ENCODE assay signal across 19 cellular contexts in genomic region chrX:131063613-131064012, GRCh38. TPM values are rescaled to one million over a fixed set of nuclear protein-coding genes. Genes with fewer than 3 reads are reported as not detected.
DNase-seq lines count a peak whose midpoint lies in the region; ATAC-seq and TF ChIP-seq lines count a peak whose summit lies in the region.
"Had no signal": no experiment of that assay in that cellular context is flagged by ENCODE, and none has a peak within 500 bp of the region (broad histone marks: within the 10 kb centered on the region; RNA-seq: fewer than 3 reads in every experiment).

No MANE protein-coding gene starts in this region.

- ATAC-seq in stimulated activated effector memory CD8-positive, alpha-beta T cell treated with anti-CD3 and anti-CD28 coated beads, Interleukin-12 subunit alpha, Interleukin-12 subunit beta, amount 100 ng/mL, for 72 hours: no peak
- ATAC-seq: left colon had no signal

- H3K36me3 Mint-ChIP-seq in nephron progenitor cell (ENCODE audit: low read depth) (no peaks in the 10 kb centered on the region), Calu3 (ENCODE audit: insufficient read depth, unreplicated experiment) (no peaks in the 10 kb centered on the region)
- no peaks in the 10 kb centered on the region for H3K36me3 Mint-ChIP-seq in stimulated activated effector memory CD8-positive, alpha-beta T cell treated with anti-CD3 and anti-CD28 coated beads, Interleukin-12 subunit alpha, Interleukin-12 subunit beta, amount 100 ng/mL, for 72 hours

- H3K27ac Mint-ChIP-seq in nephron progenitor cell: no peak overlapping the region
- no peak overlapping the region for H3K27ac Mint-ChIP-seq in Calu3 (ENCODE audit: unreplicated experiment)
- H3K27ac Mint-ChIP-seq in stimulated activated effector memory CD8-positive, alpha-beta T cell treated with anti-CD3 and anti-CD28 coated beads, Interleukin-12 subunit alpha, Interleukin-12 subunit beta, amount 100 ng/mL, for 72 hours: no peak overlapping the region

- peaks cover 17% of the 10 kb centered on the region for H3K4me1 Mint-ChIP-seq in nephron progenitor cell
- no peaks in the 10 kb centered on the region for H3K4me1 Mint-ChIP-seq in Calu3 (ENCODE audit: low read depth, unreplicated experiment)
- no peaks in the 10 kb centered on the region for H3K4me1 Mint-ChIP-seq in stimulated activated effector memory CD8-positive, alpha-beta T cell treated with anti-CD3 and anti-CD28 coated beads, Interleukin-12 subunit alpha, Interleukin-12 subunit beta, amount 100 ng/mL, for 72 hours

- TF ChIP-seq CTCF in GM12864 (IDR thresholded peaks at IDR 0.05; ENCODE audit: low read depth, low read length, missing control alignments): peak; percentile 26
- TF ChIP-seq CTCF in nephron progenitor cell (IDR thresholded peaks at IDR 0.05): peak; percentile 65
- no peak for TF ChIP-seq CTCF in Calu3 (IDR thresholded peaks at IDR 0.05; ENCODE audit: unreplicated experiment)

- no TSS peak for BruUV-seq in Calu3 (replicated peaks; lab: Mats Ljungman, UMichigan)

- H3K4me3 ChIP-seq in GM12864 (ENCODE audit: low read depth, low read length): no peak overlapping the region
- H3K4me3 ChIP-seq: sigmoid colon, SJSA1 had no signal

- in situ Hi-C loops in SK-MEL-5 (cut with HindIII; ENCODE audit: low pct_unique_long_range_greater_than_20kb, low sequenced_read_pairs): no loop called here

- H3K4me3 Mint-ChIP-seq in nephron progenitor cell: no peak overlapping the region
- no peak overlapping the region for H3K4me3 Mint-ChIP-seq in Calu3 (ENCODE audit: low read depth, unreplicated experiment)
- H3K4me3 Mint-ChIP-seq in stimulated activated effector memory CD8-positive, alpha-beta T cell treated with anti-CD3 and anti-CD28 coated beads, Interleukin-12 subunit alpha, Interleukin-12 subunit beta, amount 100 ng/mL, for 72 hours: no peak overlapping the region

- CTCF ChIA-PET in HEK293T (lab: Yijun Ruan, JAX): interaction anchor here (0.8 kb wide), 1 partner anchor 215 kb away, joined by 3 read pairs; no protein-coding TSS in a partner anchor
- CTCF ChIA-PET in Calu3 (lab: Charles Lee): interaction anchor here (0.7 kb wide), 1 partner anchor 163 kb away, joined by 3 read pairs; no protein-coding TSS in a partner anchor

- POLR2A ChIA-PET in HEK293T (lab: Yijun Ruan, JAX): no interaction called here

- H3K9me3 Mint-ChIP-seq in nephron progenitor cell (no peaks in the 10 kb centered on the region), Calu3 (ENCODE audit: low read depth, unreplicated experiment) (no peaks in the 10 kb centered on the region)
- H3K9me3 Mint-ChIP-seq in stimulated activated effector memory CD8-positive, alpha-beta T cell treated with anti-CD3 and anti-CD28 coated beads, Interleukin-12 subunit alpha, Interleukin-12 subunit beta, amount 100 ng/mL, for 72 hours: no peaks in the 10 kb centered on the region

- DNase-seq in GM12864 (ENCODE audit: low read depth) (no peak), HEK293T (ENCODE audit: extremely low spot score) (peak; percentile 41), SK-MEL-5 (ENCODE audit: low read depth, low spot score) (peak; percentile 12), nephron progenitor cell (peak; percentile 23), Calu3 (no peak)
- no peak for DNase-seq in activated CD4-positive, alpha-beta T cell treated with anti-CD3 and anti-CD28 coated beads, Interleukin-2, amount 50 U/mL, for 1 hour
- no peak for DNase-seq in stimulated activated effector memory CD8-positive, alpha-beta T cell treated with anti-CD3 and anti-CD28 coated beads, Interleukin-12 subunit alpha, Interleukin-12 subunit beta, amount 100 ng/mL, for 72 hours (ENCODE audit: low spot score in 2 of 2)
- DNase-seq: activated CD4-positive, alpha-beta T cell treated with anti-CD3 and anti-CD28 coated beads for 48 hours; activated CD8-positive, alpha-beta memory T cell treated with anti-CD3 and anti-CD28 coated beads, Interleukin-2, amount 50 U/mL, for 4 hours; activated gamma-delta T cell; amygdala; foreskin fibroblast; left colon; NCI-H187; occipital lobe; sigmoid colon; stimulated activated CD4-positive, alpha-beta T cell treated with anti-CD3 and anti-CD28 coated beads, Interleukin-2, amount 100 ng/mL, for 48 hours; substantia nigra had no signal

- intact Hi-C loops in Calu3 (cut with micrococcal nuclease; ENCODE audit: unreplicated experiment): no loop called here

- H3K27me3 Mint-ChIP-seq in nephron progenitor cell (ENCODE audit: low read depth, poor library complexity) (peaks cover 34% of the 10 kb centered on the region), Calu3 (ENCODE audit: unreplicated experiment) (peaks cover 27% of the 10 kb centered on the region)

TF ChIP-seq in HEK293T, 16 proteins besides CTCF, POLR2A, EP300 and RAD21:
- no peak for TF ChIP-seq FOXM1 (IDR thresholded peaks at IDR 0.05; ENCODE audit: borderline replicate concordance)
- no peak for TF ChIP-seq TARDBP (IDR thresholded peaks at IDR 0.05)
- no peak for TF ChIP-seq BHLHE40 (IDR thresholded peaks at IDR 0.05; ENCODE audit: borderline replicate concordance)
- no peak for TF ChIP-seq ELF4 (IDR thresholded peaks at IDR 0.05)
- TF ChIP-seq ZNF384 (IDR thresholded peaks at IDR 0.05): no peak
- TF ChIP-seq SUZ12 (IDR thresholded peaks at IDR 0.05): no peak
- TF ChIP-seq PKNOX1 (IDR thresholded peaks at IDR 0.05): no peak
- no peak for TF ChIP-seq FOXK2 (IDR thresholded peaks at IDR 0.05)
- TF ChIP-seq ARNT (IDR thresholded peaks at IDR 0.05): no peak
- TF ChIP-seq HDGF (IDR thresholded peaks at IDR 0.05; ENCODE audit: borderline replicate concordance): no peak
- TF ChIP-seq FOXA1 (IDR thresholded peaks at IDR 0.05): no peak
- no peak for TF ChIP-seq LEF1 (IDR thresholded peaks at IDR 0.05; ENCODE audit: borderline replicate concordance)
- no peak for TF ChIP-seq NFRKB (IDR thresholded peaks at IDR 0.05)
- TF ChIP-seq CTBP1 (IDR thresholded peaks at IDR 0.05; ENCODE audit: borderline replicate concordance): no peak
- no peak for TF ChIP-seq SP1 (IDR thresholded peaks at IDR 0.05)
- TF ChIP-seq L3MBTL2 (conservative IDR thresholded peaks at IDR 0.05): no peak
TF ChIP-seq in HEK293T: peak in this region for 0.

RNA-seq across cellular contexts. Expression of gene ARHGAP36, which starts 5.5 kb away (rescaled TPM):
- not detected in 2 replicates for total RNA-seq in SK-MEL-5 (2014; rRNA removed; shearing (Covaris generic))
- polyA plus RNA-seq in SK-MEL-5 (2015; cell fraction: cytosol; rRNA removed): not detected in 2 replicates
- polyA plus RNA-seq in SK-MEL-5 (2015; cell fraction: nucleus; rRNA removed): not detected in 2 replicates
- total RNA-seq in Calu3 (2022): not detected in 2 replicates
- total RNA-seq: sigmoid colon, SJSA1 had no signal

Comparison
In these comparisons a context has a peak if more than half of its experiments do, and no peak if none do; other contexts are left out.
1. DNase-seq: peak in HEK293T (single experiment), SK-MEL-5 (single experiment) and nephron progenitor cell (single experiment); none in GM12864 (single experiment), activated CD4-positive, alpha-beta T cell treated with anti-CD3 and anti-CD28 coated beads, Interleukin-2, amount 50 U/mL, for 1 hour (single experiment), Calu3 (single experiment) and stimulated activated effector memory CD8-positive, alpha-beta T cell treated with anti-CD3 and anti-CD28 coated beads, Interleukin-12 subunit alpha, Interleukin-12 subunit beta, amount 100 ng/mL, for 72 hours (0 of 2).